Comparison of ENCODE assay signal across 8 cellular contexts in genomic region chr2:102082591-102083586, GRCh38. TPM values are rescaled to one million over a fixed set of nuclear protein-coding genes. Genes with fewer than 3 reads are reported as not detected.
DNase-seq lines count a peak whose midpoint lies in the region; ATAC-seq and TF ChIP-seq lines count a peak whose summit lies in the region.

No MANE protein-coding gene starts in this region.

- H3K4me1 Mint-ChIP-seq in stimulated activated naive CD8-positive, alpha-beta T cell treated with anti-CD3 and anti-CD28 coated beads, Interleukin-15, amount 100 ng/mL, for 72 hours: peaks cover 59% of the 10 kb centered on the region

- TF ChIP-seq CTCF in astrocyte of the cerebellum (IDR thresholded peaks at IDR 0.05; ENCODE audit: low read depth, low read length, missing control alignments) (no peak), right lobe of liver (IDR thresholded peaks at IDR 0.05) (no peak)

- DNase-seq in activated CD4-positive, CD25-positive, alpha-beta regulatory T cell (lab: John Stamatoyannopoulos, UW): no peak
- DNase-seq in SIG-M5 treated with dmso at 0.1 percent for 504 hours (lab: John Stamatoyannopoulos, UW; ENCODE audit: unreplicated experiment): peak; percentile 63
- DNase-seq in astrocyte of the cerebellum (ENCODE audit: low read depth): peak; percentile 77
- no peak for DNase-seq in right lobe of liver
- DNase-seq in stimulated activated naive CD8-positive, alpha-beta T cell treated with anti-CD3 and anti-CD28 coated beads, Interleukin-15, amount 100 ng/mL, for 72 hours: peak; percentile 67 to 76
- no peak for DNase-seq in NCI-H82 (lab: John Stamatoyannopoulos, UW)

- H3K27me3 Mint-ChIP-seq in stimulated activated naive CD8-positive, alpha-beta T cell treated with anti-CD3 and anti-CD28 coated beads, Interleukin-15, amount 100 ng/mL, for 72 hours: no peaks in the 10 kb centered on the region

- H3K36me3 ChIP-seq in right lobe of liver: no peaks in the 10 kb centered on the region

- H3K9me3 Mint-ChIP-seq in stimulated activated naive CD8-positive, alpha-beta T cell treated with anti-CD3 and anti-CD28 coated beads, Interleukin-15, amount 100 ng/mL, for 72 hours: peaks cover 18 to 24% of the 10 kb centered on the region in 2 donors

- WGBS in right lobe of liver (ENCODE audit: insufficient coverage, low coverage, low lambda C conversion rate, missing lambda C conversion rate): 37% methylated on average over 9 of the region's 11 CpGs

- H3K4me1 ChIP-seq in right lobe of liver: peaks cover 0 to 7% (median 0%) of the 10 kb centered on the region in 4 donors

- no peak for TF ChIP-seq POLR2A in right lobe of liver (IDR thresholded peaks at IDR 0.05)

- H3K27me3 ChIP-seq in right lobe of liver: no peaks in the 10 kb centered on the region

- H3K9me3 ChIP-seq in right lobe of liver: no peaks in the 10 kb centered on the region

- intact Hi-C loops in right lobe of liver (cut with DNase I): no loop called here

- H3K4me3 ChIP-seq in astrocyte of the cerebellum (ENCODE audit: low read depth, low read length) (no peak overlapping the region), right lobe of liver (no peak overlapping the region)

- in situ Hi-C loops in astrocyte of the cerebellum (cut with HindIII; ENCODE audit: low sequenced_read_pairs): no loop called here

- peak overlapping the region; percentile 93 to 98 for H3K27ac Mint-ChIP-seq in stimulated activated naive CD8-positive, alpha-beta T cell treated with anti-CD3 and anti-CD28 coated beads, Interleukin-15, amount 100 ng/mL, for 72 hours

- H3K27ac ChIP-seq in right lobe of liver: peak overlapping the region; percentile 2 to 35 (median 19)

- H3K4me3 Mint-ChIP-seq in stimulated activated naive CD8-positive, alpha-beta T cell treated with anti-CD3 and anti-CD28 coated beads, Interleukin-15, amount 100 ng/mL, for 72 hours: peak overlapping the region; percentile 61 to 72

- ATAC-seq in activated CD4-positive, CD25-positive, alpha-beta regulatory T cell treated with anti-CD3 and anti-CD28 coated beads, Interleukin-2, amount 50 U/mL, for 24 hours: peak; percentile 83 to 87
- ATAC-seq in HG03045 (IDR thresholded peaks at IDR 0.05; ENCODE audit: unreplicated experiment): peak; percentile 78
- peak; percentile 78 to 91 (median 81) for ATAC-seq in right lobe of liver
- ATAC-seq in stimulated activated naive CD8-positive, alpha-beta T cell treated with anti-CD3 and anti-CD28 coated beads, Interleukin-15, amount 100 ng/mL, for 72 hours: peak; percentile 96

RNA-seq across cellular contexts. Expression of gene IL1R1, which starts 59.7 kb away (rescaled TPM):
- 10 to 100 TPM; 40.8 to 67.6 (median 52.2) TPM for total RNA-seq in right lobe of liver

Comparison
In these comparisons a context has a peak if more than half of its experiments do, and no peak if none do; other contexts are left out.
1. DNase-seq: peak in SIG-M5 treated with dmso at 0.1 percent for 504 hours (single experiment), astrocyte of the cerebellum (single experiment) and stimulated activated naive CD8-positive, alpha-beta T cell treated with anti-CD3 and anti-CD28 coated beads, Interleukin-15, amount 100 ng/mL, for 72 hours (2 of 2); none in activated CD4-positive, CD25-positive, alpha-beta regulatory T cell (0 of 4), right lobe of liver (0 of 3) and NCI-H82 (single experiment).
2. Peak in every context shown above with its lines, with median percentiles within 50 percentile points of each other: ATAC-seq.